Comparison of ENCODE assay signal across 8 cellular contexts in genomic region chr3:197737749-197738462, GRCh38. TPM values are rescaled to one million over a fixed set of nuclear protein-coding genes. Genes with fewer than 3 reads are reported as not detected.
DNase-seq lines count a peak whose midpoint lies in the region; ATAC-seq and TF ChIP-seq lines count a peak whose summit lies in the region.

No MANE protein-coding gene starts in this region.

- H3K4me3 ChIP-seq in GM12875 (ENCODE audit: low read depth, low read length), result peak overlapping the region; percentile 94
- peak overlapping the region; percentile 73 for H3K4me3 ChIP-seq in PC-9
- H3K4me3 ChIP-seq in esophagus squamous epithelium, result peak overlapping the region in 3 of 4 donors; percentile 70 to 82 (median 75)
- H3K4me3 ChIP-seq in sigmoid colon, result peak overlapping the region in 3 of 4 donors; percentile 84 to 98 (median 97)

- no peaks in the 10 kb centered on the region for H3K9me3 ChIP-seq in PC-9 (ENCODE audit: insufficient read depth, low read depth)
- no peaks in the 10 kb centered on the region for H3K9me3 ChIP-seq in esophagus squamous epithelium
- H3K9me3 ChIP-seq in sigmoid colon, result no peaks in the 10 kb centered on the region

- H3K36me3 ChIP-seq in PC-9 (ENCODE audit: low read depth), result no peaks in the 10 kb centered on the region
- no peaks in the 10 kb centered on the region for H3K36me3 ChIP-seq in esophagus squamous epithelium
- H3K36me3 ChIP-seq in sigmoid colon, result no peaks in the 10 kb centered on the region

- no peaks in the 10 kb centered on the region for H4K20me1 ChIP-seq in PC-9 (ENCODE audit: insufficient read depth)

- peak overlapping the region; percentile 94; the same call in 1 of the 2 replicates for H2AFZ ChIP-seq in PC-9

- H3K27ac ChIP-seq in PC-9 (peak overlapping the region; percentile 79), esophagus squamous epithelium (peak overlapping the region in 3 of 4 donors; percentile 90 to 91 (median 91)), sigmoid colon (peak overlapping the region; percentile 86 to 95 (median 92))

- no peak for TF ChIP-seq EP300 in sigmoid colon (IDR thresholded peaks at IDR 0.05)

- no peak for ATAC-seq in GM18867 (IDR thresholded peaks at IDR 0.05; ENCODE audit: unreplicated experiment)
- ATAC-seq in GM21528 (IDR thresholded peaks at IDR 0.05; ENCODE audit: low FRiP score, unreplicated experiment), result no peak

- H3K4me2 ChIP-seq in PC-9, result peak overlapping the region; percentile 86

- intact Hi-C loops in PC-9 (cut with micrococcal nuclease; ENCODE audit: unreplicated experiment), result loop anchor here (1.0 kb wide), 1 partner anchor 11 kb away; the partner anchor contains the start of gene FYTTD1
- intact Hi-C loops in esophagus squamous epithelium (cut with DNase I), result no loop called here
- intact Hi-C loops in sigmoid colon (cut with DNase I), result loop anchor here (1.0 kb wide), 1 partner anchor 11 kb away; the partner anchor contains the start of gene FYTTD1

- no peaks in the 10 kb centered on the region for H3K9me2 ChIP-seq in PC-9 (ENCODE audit: insufficient read depth)

- H3K79me2 ChIP-seq in PC-9 (ENCODE audit: low read depth), result peaks cover 20% of the 10 kb centered on the region

- POLR2A ChIA-PET in PC-9 (lab: Charles Lee; ENCODE audit: unreplicated experiment), result interaction anchor here (0.7 kb wide), 1 partner anchor 801 kb away, joined by 3 read pairs; no protein-coding TSS in a partner anchor

- CTCF ChIA-PET in PC-9 (lab: Charles Lee), result no interaction called here

- no peak for TF ChIP-seq CTCF in GM12875 (IDR thresholded peaks at IDR 0.05; ENCODE audit: borderline replicate concordance, insufficient read depth, low read depth, low read length)
- no peak for TF ChIP-seq CTCF in PC-9 (conservative IDR thresholded peaks at IDR 0.05)
- TF ChIP-seq CTCF in esophagus squamous epithelium (IDR thresholded peaks at IDR 0.05), result no peak
- TF ChIP-seq CTCF in sigmoid colon (IDR thresholded peaks at IDR 0.05), result no peak

- H3K4me1 ChIP-seq in PC-9 (replicated peaks; ENCODE audit: insufficient read depth), result peaks cover 22% of the 10 kb centered on the region
- peaks cover 12 to 34% (median 18%) of the 10 kb centered on the region in 3 donors for H3K4me1 ChIP-seq in esophagus squamous epithelium
- H3K4me1 ChIP-seq in sigmoid colon, result peaks cover 0 to 22% (median 20%) of the 10 kb centered on the region in 4 donors

- DNase-seq in PC-9 (no peak), esophagus squamous epithelium (lab: John Stamatoyannopoulos, UW) (no peak), sigmoid colon (no peak), AG08395 (ENCODE audit: low spot score) (no peak)
- DNase-seq in stimulated activated CD4-positive, alpha-beta T cell treated with anti-CD3 and anti-CD28 coated beads, Interleukin-15, amount 100 ng/mL, for 24 hours, result no peak

- WGBS in esophagus squamous epithelium, 2 donors, result 68 to 74% methylated on average over 11 of the region's 11 CpGs
- WGBS in sigmoid colon, 2 donors, result 68 to 70% methylated on average over 11 of the region's 11 CpGs

- BruUV-seq in PC-9 (replicated peaks; lab: Mats Ljungman, UMichigan), result no TSS peak

- peaks cover 13% of the 10 kb centered on the region for H3F3A ChIP-seq in PC-9 (ENCODE audit: insufficient read depth, low read depth)

- TF ChIP-seq POLR2A in esophagus squamous epithelium (IDR thresholded peaks at IDR 0.05), result no peak
- TF ChIP-seq POLR2A in sigmoid colon (IDR thresholded peaks at IDR 0.05), result no peak

- no peaks in the 10 kb centered on the region for H3K27me3 ChIP-seq in PC-9 (ENCODE audit: insufficient read depth, low read depth)
- H3K27me3 ChIP-seq in esophagus squamous epithelium, result no peaks in the 10 kb centered on the region
- H3K27me3 ChIP-seq in sigmoid colon, result no peaks in the 10 kb centered on the region

RNA-seq across cellular contexts. Expression of gene RUBCN, which starts 1.2 kb away (rescaled TPM):
- 34.2 and 41.1 TPM in 2 replicates for total RNA-seq in PC-9 (2021)
- 10 to 100 TPM; 26.9 to 44.3 (median 35.0) TPM for total RNA-seq in esophagus squamous epithelium
- total RNA-seq in sigmoid colon, result 10 to 100 TPM; 35.2 to 41.8 (median 36.6) TPM
- 10 to 100 TPM in 1 of 3 donors, 1 to 10 TPM in 2; 2.4 to 20.4 (median 5.5) TPM for polyA plus RNA-seq in sigmoid colon

RNA-seq across cellular contexts. Expression of gene FYTTD1, which starts 11.8 kb away (rescaled TPM):
- total RNA-seq in PC-9 (2021), result 75.4 and 78.3 TPM in 2 replicates
- 10 to 100 TPM; 46.4 to 62.0 (median 52.6) TPM for total RNA-seq in esophagus squamous epithelium
- 10 to 100 TPM; 46.4 to 63.9 (median 51.8) TPM for total RNA-seq in sigmoid colon
- 10 to 100 TPM; 11.4 to 15.7 (median 13.2) TPM for polyA plus RNA-seq in sigmoid colon

RNA-seq across cellular contexts. Expression of gene LRCH3, which starts 53.1 kb away (rescaled TPM):
- total RNA-seq in PC-9 (2021), result 51.9 and 71.5 TPM in 2 replicates
- 100 to 1,000 TPM in 1 of 4 donors, 10 to 100 TPM in 3; 15.0 to 197 (median 23.2) TPM for total RNA-seq in esophagus squamous epithelium
- total RNA-seq in sigmoid colon, result 100 to 1,000 TPM in 1 of 4 donors, 10 to 100 TPM in 3; 44.7 to 154 (median 49.4) TPM
- 10 to 100 TPM in 1 of 3 donors, 1 to 10 TPM in 2; 4.8 to 15.7 (median 5.5) TPM for polyA plus RNA-seq in sigmoid colon
